24 cellular contexts compared by ENCODE assay signal in genomic region chr7:159084069-159084801, GRCh38.
A peak's percentile ranks its signal among the peaks of the same experiment; 100 is the strongest.
DNase-seq lines count a peak whose midpoint lies in the region; ATAC-seq and TF ChIP-seq lines count a peak whose summit lies in the region.
"Had no signal": no experiment of that assay in that cellular context is flagged by ENCODE, and none has a peak within 500 bp of the region (broad histone marks: within the 10 kb centered on the region; RNA-seq: fewer than 3 reads in every experiment).

No MANE protein-coding gene starts in this region.

- no peak overlapping the region for H3K4ac ChIP-seq in mesendoderm (ENCODE audit: low read depth, low read length)

- DNase-seq in activated T-cell treated with anti-CD3 and anti-CD28 coated beads, Interleukin-2, amount 50 U/mL, for 1 hour, result peak; percentile 11
- DNase-seq in activated T-cell treated with anti-CD3 and anti-CD28 coated beads, Interleukin-2, amount 50 U/mL, for 48 hours, result no peak
- DNase-seq in Right ventricle myocardium superior (peak; percentile 76), mesendoderm (no peak), transverse colon (peak; percentile 4), colonic mucosa (no peak)
- DNase-seq: activated CD4-positive, alpha-beta T cell treated with anti-CD3 and anti-CD28 coated beads for 4 hours; activated gamma-delta T cell; left colon; mucosa of descending colon; NCI-H1092 treated with DMSO at 0.1 percent for 48 hours; NCI-H2029 treated with DMSO at 0.1 percent for 48 hours; NCI-H226; SJCRH30; stimulated activated CD4-positive, alpha-beta T cell treated with anti-CD3 and anti-CD28 coated beads, Interleukin-2, amount 100 ng/mL, for 48 hours; stimulated activated naive CD4-positive, alpha-beta T cell had no signal

- no peaks in the 10 kb centered on the region for H3K27me3 ChIP-seq in mesendoderm (ENCODE audit: insufficient read depth, low read length, poor library complexity)
- no peaks in the 10 kb centered on the region for H3K27me3 ChIP-seq in transverse colon
- H3K27me3 ChIP-seq in colonic mucosa, result no peaks in the 10 kb centered on the region
- H3K27me3 ChIP-seq: breast epithelium, neural progenitor cell, SJCRH30 had no signal

- no peaks in the 10 kb centered on the region for H3K4me1 ChIP-seq in mesendoderm (ENCODE audit: control insufficient read depth, low read depth, low read length)
- H3K4me1 ChIP-seq in transverse colon, result no peaks in the 10 kb centered on the region
- H3K4me1 ChIP-seq in colonic mucosa, result no peaks in the 10 kb centered on the region
- H3K4me1 ChIP-seq: A549, breast epithelium, neural progenitor cell, prostate gland had no signal

- H3K4me3 ChIP-seq in mesendoderm (ENCODE audit: low read length), result no peak overlapping the region
- no peak overlapping the region for H3K4me3 ChIP-seq in transverse colon
- no peak overlapping the region for H3K4me3 ChIP-seq in colonic mucosa
- H3K4me3 ChIP-seq: A549, breast epithelium, mucosa of descending colon, neural progenitor cell, prostate gland, SJCRH30, smooth muscle cell, thoracic aorta had no signal

- no peak overlapping the region for H3K56ac ChIP-seq in mesendoderm (ENCODE audit: low read length)

- no peaks in the 10 kb centered on the region for H3K79me1 ChIP-seq in mesendoderm (ENCODE audit: low read length)

- WGBS in mesendoderm (ENCODE audit: extremely low coverage, insufficient coverage, low lambda C conversion rate), result no CpG with 5 or more reads among the region's 27 CpGs
- WGBS in transverse colon (ENCODE audit: low coverage in 1 of 2), 2 donors, result 82 to 100% methylated on average over 3 to 27 of the region's 27 CpGs

- H3K9me3 ChIP-seq in transverse colon (no peaks in the 10 kb centered on the region), colonic mucosa (no peaks in the 10 kb centered on the region)
- H3K9me3 ChIP-seq: A549, breast epithelium, mucosa of descending colon, prostate gland, thoracic aorta had no signal

- H3K9ac ChIP-seq in mesendoderm (ENCODE audit: low read length), result no peak overlapping the region
- no peak overlapping the region for H3K9ac ChIP-seq in colonic mucosa (ENCODE audit: low read depth in 2 of 2, low read length in 2 of 2)
- H3K9ac ChIP-seq: neural progenitor cell had no signal

- H3K27ac ChIP-seq in mesendoderm (ENCODE audit: low read depth, low read length), result no peak overlapping the region
- H3K27ac ChIP-seq in transverse colon, result no peak overlapping the region
- H3K27ac ChIP-seq in colonic mucosa, result no peak overlapping the region
- H3K27ac ChIP-seq: A549, breast epithelium, neural progenitor cell, prostate gland, SJCRH30, thoracic aorta had no signal

- peak overlapping the region; percentile 45 for H3K23ac ChIP-seq in mesendoderm (ENCODE audit: low read length)

- no peak overlapping the region for H2BK120ac ChIP-seq in mesendoderm (ENCODE audit: low read depth, low read length)

- peak; percentile 96 for ATAC-seq in Right ventricle myocardium superior (ENCODE audit: poor library complexity)
- ATAC-seq in HG02571 (IDR thresholded peaks at IDR 0.05; ENCODE audit: unreplicated experiment), result no peak
- no peak for ATAC-seq in HG03342 (IDR thresholded peaks at IDR 0.05; ENCODE audit: unreplicated experiment)
- ATAC-seq: left colon, mucosa of descending colon had no signal

- TF ChIP-seq CTCF in transverse colon (IDR thresholded peaks at IDR 0.05), result no peak
- TF ChIP-seq CTCF in colonic mucosa (IDR thresholded peaks at IDR 0.05), result no peak

- H4K5ac ChIP-seq in mesendoderm (ENCODE audit: low read length), result no peak overlapping the region

- TF ChIP-seq EP300 in transverse colon (IDR thresholded peaks at IDR 0.05; ENCODE audit: low read depth), result no peak

- H2BK15ac ChIP-seq in mesendoderm (replicated peaks; ENCODE audit: low read depth), result no peak overlapping the region

- no peak overlapping the region for H2BK5ac ChIP-seq in mesendoderm (ENCODE audit: low read length)

- no peak overlapping the region for H3K18ac ChIP-seq in mesendoderm (ENCODE audit: low read length)

- H3K36me3 ChIP-seq in mesendoderm (ENCODE audit: control insufficient read depth, insufficient read depth, low read length), result no peaks in the 10 kb centered on the region
- no peaks in the 10 kb centered on the region for H3K36me3 ChIP-seq in transverse colon
- no peaks in the 10 kb centered on the region for H3K36me3 ChIP-seq in colonic mucosa
- H3K36me3 ChIP-seq: breast epithelium, neural progenitor cell, prostate gland, SJCRH30, thoracic aorta had no signal

- no peak overlapping the region for H2AK5ac ChIP-seq in mesendoderm (ENCODE audit: low read length)

- no peaks in the 10 kb centered on the region for H3K79me2 ChIP-seq in mesendoderm (ENCODE audit: control insufficient read depth, insufficient read depth, low read length)

- no peak overlapping the region for H3K4me2 ChIP-seq in mesendoderm (ENCODE audit: low read length)
- H3K4me2 ChIP-seq: A549, neural progenitor cell, smooth muscle cell had no signal

- intact Hi-C loops in Right ventricle myocardium superior (cut with DNase I), result no loop called here
- intact Hi-C loops in transverse colon (cut with DNase I; ENCODE audit: low total_unique reads), result no loop called here
- intact Hi-C loops in colonic mucosa (cut with DNase I), result no loop called here

- no peak overlapping the region for H4K8ac ChIP-seq in mesendoderm (ENCODE audit: low read depth, low read length)

- in situ Hi-C loops in transverse colon (cut with MboI; ENCODE audit: low pct_ligation_motif_present in 1 of 4, low pct_unique_long_range_greater_than_20kb in 1 of 4, low sequenced_read_pairs in 3 of 4), result no loop called here

- TF ChIP-seq POLR2A in transverse colon (IDR thresholded peaks at IDR 0.05), result no peak

Comparison
In these comparisons a context has a peak if more than half of its experiments do, and no peak if none do; other contexts are left out.
1. DNase-seq: peak in activated T-cell treated with anti-CD3 and anti-CD28 coated beads, Interleukin-2, amount 50 U/mL, for 1 hour (single experiment), Right ventricle myocardium superior (single experiment) and transverse colon (single experiment); none in activated T-cell treated with anti-CD3 and anti-CD28 coated beads, Interleukin-2, amount 50 U/mL, for 48 hours (0 of 2), mesendoderm (single experiment) and colonic mucosa (single experiment).